In the genomic region with DNA sequence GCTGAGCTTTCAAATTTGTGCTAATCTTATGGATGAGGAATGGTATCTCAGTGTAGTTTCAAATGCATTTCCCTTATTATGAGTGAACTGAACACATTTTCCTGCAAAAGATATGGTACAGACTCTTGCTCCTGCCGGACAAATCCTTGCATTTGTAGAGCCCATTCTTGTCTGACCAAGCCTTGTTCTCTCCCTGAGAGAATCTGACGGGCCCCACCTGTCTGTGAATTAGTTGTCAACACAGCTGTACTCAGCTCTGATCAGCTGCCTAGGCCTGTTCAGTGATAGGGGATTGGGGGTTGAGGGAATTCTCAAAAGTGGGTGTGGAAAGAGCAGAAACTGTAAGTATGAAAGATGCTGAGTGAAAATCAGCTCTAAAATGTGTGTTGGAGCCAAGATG, we compare ENCODE assay signal across 27 cellular contexts.
"Had no signal": no experiment of that assay in that cellular context is flagged by ENCODE, and none has a peak within 500 bp of the region (broad histone marks: within the 10 kb centered on the region; RNA-seq: fewer than 3 reads in every experiment).

No MANE protein-coding gene starts in this region.

- H2AFZ ChIP-seq: hepatocyte had no signal

- H3K27me3 ChIP-seq: body of pancreas, right lobe of liver, vagina had no signal

- DNase-seq: activated CD4-positive, alpha-beta T cell treated with anti-CD3 and anti-CD28 coated beads for 48 hours; activated CD4-positive, alpha-beta T cell treated with anti-CD3 and anti-CD28 coated beads, Interleukin-2, amount 50 U/mL, for 48 hours; activated CD8-positive, alpha-beta memory T cell treated with anti-CD3 and anti-CD28 coated beads for 24 hours; activated effector memory CD4-positive, alpha-beta T cell treated with anti-CD3 and anti-CD28 coated beads, Interleukin-2, amount 50 U/mL, for 16 hours; activated naive CD4-positive, alpha-beta T cell treated with anti-CD3 and anti-CD28 coated beads for 36 hours; activated naive CD8-positive, alpha-beta T cell treated with anti-CD3 and anti-CD28 coated beads for 36 hours; adrenal gland; aorta; body of pancreas; cortex of kidney; effector memory CD8-positive, alpha-beta T cell; erythroblast; gastrocnemius medialis; islet precursor cell; left ventricle myocardium superior; mucosa of descending colon; posterior cingulate gyrus; right lobe of liver; stimulated activated CD4-positive, alpha-beta T cell treated with anti-CD3 and anti-CD28 coated beads, Interleukin-12 subunit alpha, Interleukin-12 subunit beta, amount 100 ng/mL, for 4 hours; stimulated activated CD4-positive, alpha-beta T cell treated with anti-CD3 and anti-CD28 coated beads, Interleukin-4, amount 100 ng/mL, for 1 hour; stimulated activated naive CD8-positive, alpha-beta T cell treated with anti-CD3 and anti-CD28 coated beads, Interleukin-15, amount 100 ng/mL, for 72 hours; substantia nigra; WERI-Rb-1 had no signal

- ATAC-seq: activated CD4-positive, CD25-positive, alpha-beta regulatory T cell treated with anti-CD3 and anti-CD28 coated beads, Interleukin-2, amount 50 U/mL, for 24 hours; body of pancreas; effector memory CD8-positive, alpha-beta T cell; gastrocnemius medialis; left ventricle myocardium superior; mucosa of descending colon; right lobe of liver; stimulated activated naive CD8-positive, alpha-beta T cell treated with anti-CD3 and anti-CD28 coated beads, Interleukin-15, amount 100 ng/mL, for 72 hours had no signal

- H3K79me2 ChIP-seq: hepatocyte had no signal

- H3K4me3 ChIP-seq: adrenal gland, body of pancreas, gastrocnemius medialis, hepatocyte, mucosa of descending colon, right lobe of liver, skin epidermis, vagina had no signal

- H3K27ac ChIP-seq: adrenal gland, body of pancreas, gastrocnemius medialis, hepatocyte, right lobe of liver, skin epidermis, vagina, WERI-Rb-1 had no signal

- H3K4me2 ChIP-seq: hepatocyte had no signal

- H3K4me1 ChIP-seq: adrenal gland, body of pancreas, gastrocnemius medialis, right lobe of liver, vagina had no signal

- H3K9me3 ChIP-seq: adrenal gland, gastrocnemius medialis, mucosa of descending colon, right lobe of liver, vagina had no signal

- H3K36me3 ChIP-seq: adrenal gland, gastrocnemius medialis, right lobe of liver, vagina, WERI-Rb-1 had no signal
